In genomic region chr6:147122823-147123222, GRCh38 we compare ENCODE assay signal across 29 cellular contexts.
"Had no signal": no experiment of that assay in that cellular context is flagged by ENCODE, and none has a peak within 500 bp of the region (broad histone marks: within the 10 kb centered on the region; RNA-seq: fewer than 3 reads in every experiment).

No MANE protein-coding gene starts in this region.

- ATAC-seq: naive thymus-derived CD8-positive, alpha-beta T cell; natural killer cell treated with Interleukin-12 subunit alpha and Interleukin-12 subunit beta and Interleukin-15 and Interleukin-18, amount 100 ng/mL, for 72 hours; pancreas; psoas muscle; right cardiac atrium; sciatic nerve; stimulated activated memory B cell treated with anti-CD40 and anti-IgM and Interleukin-4, amounts not matched to agents 10 μg/mL and 1 μg/mL and 100 μg/mL, for 72 hours; stimulated activated naive CD8-positive, alpha-beta T cell treated with anti-CD3 and anti-CD28 coated beads, Interleukin-15, amount 100 ng/mL, for 72 hours; stimulated activated naive CD8-positive, alpha-beta T cell treated with anti-CD3 and anti-CD28 coated beads, Interleukin-15, Interleukin-2, amounts not matched to agents 100 U/mL and 50 U/mL, for 24 hours had no signal

- H3K4me1 ChIP-seq: pancreas, psoas muscle, suprapubic skin, testis, tibial artery, vagina had no signal

- H3K36me3 ChIP-seq: neutrophil, pancreas, spleen, suprapubic skin, tibial artery, transverse colon, vagina had no signal

- H3K4me2 ChIP-seq: smooth muscle cell had no signal

- FAIRE-seq: urothelium cell line had no signal

- H3K4me3 ChIP-seq: pancreas, psoas muscle, skin epidermis, smooth muscle cell, spleen, suprapubic skin, testis, tibial artery, transverse colon, vagina had no signal

- DNase-seq: naive thymus-derived CD8-positive, alpha-beta T cell; nephron progenitor cell; nucleus accumbens; pancreas; posterior cingulate gyrus; psoas muscle; right cardiac atrium; spleen; stimulated activated CD4-positive, alpha-beta T cell treated with anti-CD3 and anti-CD28 coated beads, Interleukin-12 subunit alpha, Interleukin-12 subunit beta, amount 100 ng/mL, for 4 hours; stimulated activated CD4-positive, alpha-beta T cell treated with anti-CD3 and anti-CD28 coated beads, Interleukin-1b, Interleukin-23, amount 100 ng/mL, for 48 hours; stimulated activated CD4-positive, alpha-beta T cell treated with anti-CD3 and anti-CD28 coated beads, Interleukin-4, amount 100 ng/mL, for 1 hour; stimulated activated CD4-positive, alpha-beta T cell treated with anti-CD3 and anti-CD28 coated beads, Interleukin-4, amount 100 ng/mL, for 4 hours; stimulated activated CD8-positive, alpha-beta memory T cell treated with anti-CD3 and anti-CD28 coated beads, Interleukin-4, amount 100 ng/mL, for 48 hours; stimulated activated naive CD4-positive, alpha-beta T cell; stimulated activated naive CD8-positive, alpha-beta T cell treated with anti-CD3 and anti-CD28 coated beads, Interleukin-15, amount 100 ng/mL, for 72 hours; stimulated activated naive CD8-positive, alpha-beta T cell treated with anti-CD3 and anti-CD28 coated beads, Interleukin-15, Interleukin-2, amounts not matched to agents 100 U/mL and 50 U/mL, for 24 hours; substantia nigra; testis; tibial artery; transverse colon had no signal

- H3K9me3 ChIP-seq: neutrophil, pancreas, psoas muscle, suprapubic skin, testis, tibial artery, transverse colon, vagina had no signal

- H3K27ac ChIP-seq: neutrophil, pancreas, psoas muscle, skin epidermis, spleen, suprapubic skin, testis, tibial artery, transverse colon, vagina had no signal

- H3K27me3 ChIP-seq: neutrophil, pancreas, spleen, suprapubic skin, testis, tibial artery, transverse colon, vagina had no signal
